In genomic region chr2:58633576-58634365, GRCh38 we compare ENCODE assay signal across 11 cellular contexts.
DNase-seq lines count a peak whose midpoint lies in the region; ATAC-seq, FAIRE-seq and TF ChIP-seq lines count a peak whose summit lies in the region.
"Had no signal": no experiment of that assay in that cellular context is flagged by ENCODE, and none has a peak within 500 bp of the region (broad histone marks: within the 10 kb centered on the region; RNA-seq: fewer than 3 reads in every experiment).

No MANE protein-coding gene starts in this region.

- dilution Hi-C loops in keratinocyte (cut with MboI; ENCODE audit: extremely low pct_ligation_motif_present, low sequenced_read_pairs), result no loop called here

- no peaks in the 10 kb centered on the region for H3K27me3 ChIP-seq in HUES48 (ENCODE audit: control insufficient read depth, insufficient read depth, low read length)
- no peaks in the 10 kb centered on the region for H3K27me3 ChIP-seq in K562 (ENCODE audit: control insufficient read depth in 2 of 2, insufficient read depth in 2 of 2, low read length in 2 of 2)
- no peaks in the 10 kb centered on the region for H3K27me3 ChIP-seq in keratinocyte (ENCODE audit: control insufficient read depth, extremely low read depth, insufficient read depth, low read length)
- no peaks in the 10 kb centered on the region for H3K27me3 ChIP-seq in naive thymus-derived CD4-positive, alpha-beta T cell (ENCODE audit: control insufficient read depth in 2 of 2, insufficient read depth in 2 of 2, low read length in 2 of 2)
- H3K27me3 ChIP-seq: BLaER1 had no signal

- H3K36me3 Mint-ChIP-seq in naive thymus-derived CD4-positive, alpha-beta T cell, result no peaks in the 10 kb centered on the region
- H3K36me3 Mint-ChIP-seq in progenitor cell of endocrine pancreas (ENCODE audit: insufficient read depth), result no peaks in the 10 kb centered on the region

- H3K9ac ChIP-seq in HUES48 (ENCODE audit: low read depth, low read length) (no peak overlapping the region), K562 (ENCODE audit: insufficient read depth in 1 of 2, low read depth in 2 of 2, low read length in 2 of 2) (no peak overlapping the region), keratinocyte (ENCODE audit: control insufficient read depth, extremely low read depth, insufficient read depth, low read length) (no peak overlapping the region)
- H3K9ac ChIP-seq: BLaER1 had no signal

- TF ChIP-seq EP300 in K562 (IDR thresholded peaks at IDR 0.05; ENCODE audit: low read length), result no peak

- BruUV-seq in K562 (replicated peaks; lab: Mats Ljungman, UMichigan), result no TSS peak

- H3K27ac ChIP-seq in HUES48 (ENCODE audit: low read depth, low read length) (peak overlapping the region; percentile 86), K562 (ENCODE audit: extremely low read depth, low read depth, low read length) (no peak overlapping the region), keratinocyte (ENCODE audit: control insufficient read depth, insufficient read depth, low read length) (peak overlapping the region; percentile 72)
- no peak overlapping the region for H3K27ac ChIP-seq in naive thymus-derived CD4-positive, alpha-beta T cell (ENCODE audit: low read depth, low read length)
- H3K27ac ChIP-seq: BLaER1 had no signal

- no peak for ATAC-seq in K562
- no peak for ATAC-seq in naive thymus-derived CD4-positive, alpha-beta T cell

- peaks cover 0 to 7% (median 0%) of the 10 kb centered on the region in 5 donors for H3K27me3 Mint-ChIP-seq in naive thymus-derived CD4-positive, alpha-beta T cell
- H3K27me3 Mint-ChIP-seq in progenitor cell of endocrine pancreas, result no peaks in the 10 kb centered on the region

- H3K79me2 ChIP-seq in K562 (ENCODE audit: control insufficient read depth, insufficient read depth, low read length) (no peaks in the 10 kb centered on the region), keratinocyte (ENCODE audit: control insufficient read depth, insufficient read depth, low read length) (no peaks in the 10 kb centered on the region)

- FAIRE-seq in K562 (lab: Jason Lieb, UNC), result no peak
- FAIRE-seq in keratinocyte (lab: Jason Lieb, UNC), result peak; percentile 70

- H3K36me3 ChIP-seq in HUES48 (ENCODE audit: control insufficient read depth, insufficient read depth, low read length), result no peaks in the 10 kb centered on the region
- no peaks in the 10 kb centered on the region for H3K36me3 ChIP-seq in K562 (ENCODE audit: control insufficient read depth, insufficient read depth, low read length)
- H3K36me3 ChIP-seq in keratinocyte (ENCODE audit: control insufficient read depth in 2 of 2, extremely low read depth in 1 of 2, insufficient read depth in 2 of 2, low read length in 2 of 2), result no peaks in the 10 kb centered on the region
- no peaks in the 10 kb centered on the region for H3K36me3 ChIP-seq in naive thymus-derived CD4-positive, alpha-beta T cell (ENCODE audit: control insufficient read depth in 2 of 3, insufficient read depth in 3 of 3, low read length in 3 of 3)
- H3K36me3 ChIP-seq: BLaER1 had no signal

- H3K9me3 ChIP-seq in HUES48 (ENCODE audit: control insufficient read depth, insufficient read depth, low read length) (no peaks in the 10 kb centered on the region), K562 (replicated peaks; ENCODE audit: control insufficient read depth, insufficient read depth, low read depth, low read length) (no peaks in the 10 kb centered on the region), keratinocyte (ENCODE audit: control insufficient read depth, low read depth, low read length) (no peaks in the 10 kb centered on the region)
- H3K9me3 ChIP-seq in naive thymus-derived CD4-positive, alpha-beta T cell (ENCODE audit: control insufficient read depth in 2 of 3, low read length in 3 of 3), result no peaks in the 10 kb centered on the region
- H3K9me3 ChIP-seq: BLaER1 had no signal

- H3K4me3 ChIP-seq in HUES48 (ENCODE audit: low read depth, low read length) (no peak overlapping the region), K562 (no peak overlapping the region), keratinocyte (ENCODE audit: control insufficient read depth in 2 of 3, extremely low read depth in 1 of 3, insufficient read depth in 2 of 3, low read depth in 1 of 3, low read length in 3 of 3) (no peak overlapping the region)
- H3K4me3 ChIP-seq in naive thymus-derived CD4-positive, alpha-beta T cell (ENCODE audit: low read length), result no peak overlapping the region
- H3K4me3 ChIP-seq: BLaER1 had no signal

- no peak for TF ChIP-seq RAD21 in K562 (CRISPR knock-in tag; conservative IDR thresholded peaks at IDR 0.05 in 1 of 2, IDR thresholded peaks at IDR 0.05 in 1 of 2)

- intact Hi-C loops in K562 (cut with micrococcal nuclease), result no loop called here
- intact Hi-C loops in naive thymus-derived CD4-positive, alpha-beta T cell (cut with micrococcal nuclease), result no loop called here

- no peaks in the 10 kb centered on the region for H4K20me1 ChIP-seq in K562 (replicated peaks; ENCODE audit: control insufficient read depth, insufficient read depth, low read length)
- H4K20me1 ChIP-seq in keratinocyte (ENCODE audit: control insufficient read depth, extremely low read depth, insufficient read depth, low read length), result no peaks in the 10 kb centered on the region
- H4K20me1 ChIP-seq: BLaER1 had no signal

- CTCF ChIA-PET in K562 (lab: Yijun Ruan, JAX; ENCODE audit: low intra/inter-chr PET ratio), result no interaction called here
- CTCF ChIA-PET in naive thymus-derived CD4-positive, alpha-beta T cell (lab: Charles Lee), result no interaction called here

- in situ Hi-C loops in K562 (cut with MboI), result no loop called here

- H3K4me1 ChIP-seq in HUES48 (ENCODE audit: control insufficient read depth, insufficient read depth, low read length) (peaks cover 40% of the 10 kb centered on the region), K562 (replicated peaks in 1 of 2; ENCODE audit: control insufficient read depth in 2 of 2, insufficient read depth in 2 of 2, low read length in 2 of 2) (no peaks in the 10 kb centered on the region), keratinocyte (ENCODE audit: control insufficient read depth, extremely low read depth, insufficient read depth, low read length) (peaks cover 31% of the 10 kb centered on the region)
- H3K4me1 ChIP-seq in naive thymus-derived CD4-positive, alpha-beta T cell (ENCODE audit: control insufficient read depth in 2 of 2, insufficient read depth in 2 of 2, low read length in 2 of 2), result no peaks in the 10 kb centered on the region
- H3K4me1 ChIP-seq: BLaER1 had no signal

- peak overlapping the region; percentile 52 for H2AFZ ChIP-seq in K562 (ENCODE audit: low read depth, low read length)
- no peak overlapping the region for H2AFZ ChIP-seq in keratinocyte (ENCODE audit: control insufficient read depth, low read length)

- no peak for TF ChIP-seq POLR2A in K562 (conservative IDR thresholded peaks at IDR 0.05)

- H3K9me3 Mint-ChIP-seq in naive thymus-derived CD4-positive, alpha-beta T cell, result no peaks in the 10 kb centered on the region
- H3K9me3 Mint-ChIP-seq in progenitor cell of endocrine pancreas (ENCODE audit: low read depth), result no peaks in the 10 kb centered on the region
- H3K9me3 Mint-ChIP-seq: neural crest cell had no signal

- H3K4me2 ChIP-seq in K562 (ENCODE audit: insufficient read depth, low read length) (no peak overlapping the region), keratinocyte (ENCODE audit: control insufficient read depth, extremely low read depth, insufficient read depth, low read depth, low read length) (peak overlapping the region; percentile 51)
- H3K4me2 ChIP-seq: BLaER1 had no signal

- no peaks in the 10 kb centered on the region for H3K4me1 Mint-ChIP-seq in naive thymus-derived CD4-positive, alpha-beta T cell
- H3K4me1 Mint-ChIP-seq in progenitor cell of endocrine pancreas (ENCODE audit: low read depth), result peaks cover 5% of the 10 kb centered on the region

- TF ChIP-seq CTCF in K562 (IDR thresholded peaks at IDR 0.05 in 2 of 3, conservative IDR thresholded peaks at IDR 0.05 in 1 of 3; ENCODE audit: insufficient read depth in 2 of 3, low read depth in 1 of 3, low read length in 3 of 3), result no peak
- no peak for TF ChIP-seq CTCF in keratinocyte (optimal IDR thresholded peaks at IDR 0.05 in 1 of 3, IDR thresholded peaks at IDR 0.05 in 1 of 3, conservative IDR thresholded peaks at IDR 0.05 in 1 of 3; ENCODE audit: extremely low read depth in 1 of 3, insufficient read depth in 2 of 3, low read length in 3 of 3)
- TF ChIP-seq CTCF in progenitor cell of endocrine pancreas (IDR thresholded peaks at IDR 0.05; ENCODE audit: unreplicated experiment), result no peak

- no peak overlapping the region for H3K4me3 Mint-ChIP-seq in naive thymus-derived CD4-positive, alpha-beta T cell
- no peak overlapping the region for H3K4me3 Mint-ChIP-seq in progenitor cell of endocrine pancreas (ENCODE audit: low read depth)
- H3K4me3 Mint-ChIP-seq: neural crest cell had no signal

- H3K9me1 ChIP-seq in K562 (ENCODE audit: control insufficient read depth, insufficient read depth, low read length), result no peaks in the 10 kb centered on the region
- no peaks in the 10 kb centered on the region for H3K9me1 ChIP-seq in keratinocyte (ENCODE audit: control insufficient read depth, extremely low read depth, insufficient read depth, low read length)

- WGBS in K562 (ENCODE audit: insufficient coverage, low coverage, missing lambda C conversion rate), result 49% methylated on average over 3 of the region's 3 CpGs

- DNase-seq in COLO829 (ENCODE audit: low spot score) (peak; percentile 8), K562 (ENCODE audit: extremely low read depth in 1 of 4, low spot score in 3 of 4) (no peak), keratinocyte (ENCODE audit: low read depth, low spot score) (peak; percentile 75), hippocampal formation (lab: John Stamatoyannopoulos, UW) (no peak), NK-92 (lab: John Stamatoyannopoulos, UW; ENCODE audit: unreplicated experiment) (no peak), progenitor cell of endocrine pancreas (ENCODE audit: low spot score, unreplicated experiment) (no peak)
- no peak for DNase-seq in naive thymus-derived CD4-positive, alpha-beta T cell
- DNase-seq: activated CD8-positive, alpha-beta memory T cell treated with anti-CD3 and anti-CD28 coated beads, Interleukin-2, amount 50 U/mL, for 48 hours had no signal

- POLR2A ChIA-PET in K562 (lab: Yijun Ruan, JAX), result interaction anchor here (1.4 kb wide), 1 partner anchor 34 kb away, joined by 3 read pairs; no protein-coding TSS in a partner anchor
- POLR2A ChIA-PET in naive thymus-derived CD4-positive, alpha-beta T cell (lab: Charles Lee), result no interaction called here

- no peak overlapping the region for H3K27ac Mint-ChIP-seq in naive thymus-derived CD4-positive, alpha-beta T cell
- H3K27ac Mint-ChIP-seq in progenitor cell of endocrine pancreas, result no peak overlapping the region

TF ChIP-seq in K562, 482 proteins besides CTCF, POLR2A, EP300 and RAD21:
- no peak for TF ChIP-seq MAFF (IDR thresholded peaks at IDR 0.05; ENCODE audit: low read length)
- peak; percentile 55; the same call in 1 of the 2 replicates for TF ChIP-seq FOXM1 (IDR thresholded peaks at IDR 0.05; ENCODE audit: low read depth)
- TF ChIP-seq FOXM1 (CRISPR knock-in tag; IDR thresholded peaks at IDR 0.05; ENCODE audit: low read depth), result no peak

Comparison
In these comparisons a context has a peak if more than half of its experiments do, and no peak if none do; other contexts are left out.
1. DNase-seq: peak in COLO829 (single experiment) and keratinocyte (single experiment); none in K562 (0 of 4), hippocampal formation (0 of 2), NK-92 (single experiment), naive thymus-derived CD4-positive, alpha-beta T cell (0 of 9) and progenitor cell of endocrine pancreas (single experiment).
2. H3K27ac ChIP-seq: peak in HUES48 (single experiment) and keratinocyte (single experiment); none in K562 (single experiment) and naive thymus-derived CD4-positive, alpha-beta T cell (single experiment).